In genomic region chr1:107477233-107477632, GRCh38 we compare ENCODE assay signal across 14 cellular contexts.
DNase-seq lines count a peak whose midpoint lies in the region; ATAC-seq and TF ChIP-seq lines count a peak whose summit lies in the region.
"Had no signal": no experiment of that assay in that cellular context is flagged by ENCODE, and none has a peak within 500 bp of the region (broad histone marks: within the 10 kb centered on the region; RNA-seq: fewer than 3 reads in every experiment).

No MANE protein-coding gene starts in this region.

- H3K27ac Mint-ChIP-seq in activated CD4-positive, alpha-beta memory T cell treated with anti-CD3 and anti-CD28 coated beads for 36 hours, result no peak overlapping the region
- H3K27ac Mint-ChIP-seq in activated CD4-positive, alpha-beta memory T cell treated with anti-CD3 and anti-CD28 coated beads, Interleukin-2, amount 10 ng/mL, durations not matched to agents 7 days and 5 days, result no peak overlapping the region
- no peak overlapping the region for H3K27ac Mint-ChIP-seq in activated CD8-positive, alpha-beta T cell treated with anti-CD3 and anti-CD28 coated beads, Interleukin-2, amount 10 ng/mL, durations not matched to agents 7 days and 5 days
- no peak overlapping the region for H3K27ac Mint-ChIP-seq in osteocyte (ENCODE audit: unreplicated experiment)
- H3K27ac Mint-ChIP-seq: activated T-cell treated with anti-CD3 and anti-CD28 coated beads, Interleukin-2, amount 50 U/mL, for 24 hours had no signal

- no peak overlapping the region for H3K4me2 ChIP-seq in Karpas-422 (ENCODE audit: low read depth, low read length, poor library complexity, severe bottlenecking)
- H3K4me2 ChIP-seq: BLaER1 had no signal

- no peaks in the 10 kb centered on the region for H3K79me2 ChIP-seq in Karpas-422 (ENCODE audit: low read length)

- H3K9me3 Mint-ChIP-seq in activated CD4-positive, alpha-beta memory T cell treated with anti-CD3 and anti-CD28 coated beads for 36 hours, result no peaks in the 10 kb centered on the region
- no peaks in the 10 kb centered on the region for H3K9me3 Mint-ChIP-seq in activated CD4-positive, alpha-beta memory T cell treated with anti-CD3 and anti-CD28 coated beads, Interleukin-2, amount 10 ng/mL, durations not matched to agents 7 days and 5 days
- no peaks in the 10 kb centered on the region for H3K9me3 Mint-ChIP-seq in activated CD8-positive, alpha-beta T cell treated with anti-CD3 and anti-CD28 coated beads, Interleukin-2, amount 10 ng/mL, durations not matched to agents 7 days and 5 days (ENCODE audit: insufficient read depth)
- peaks cover 4% of the 10 kb centered on the region for H3K9me3 Mint-ChIP-seq in osteocyte (ENCODE audit: unreplicated experiment)
- H3K9me3 Mint-ChIP-seq: activated T-cell treated with anti-CD3 and anti-CD28 coated beads, Interleukin-2, amount 50 U/mL, for 24 hours had no signal

- H4K20me1 ChIP-seq in Karpas-422 (ENCODE audit: insufficient read depth, low read depth, low read length), result no peaks in the 10 kb centered on the region
- H4K20me1 ChIP-seq: BLaER1 had no signal

- H3K27me3 Mint-ChIP-seq in activated CD4-positive, alpha-beta memory T cell treated with anti-CD3 and anti-CD28 coated beads for 36 hours, result peaks cover 29% of the 10 kb centered on the region
- peaks cover 22% of the 10 kb centered on the region for H3K27me3 Mint-ChIP-seq in activated CD4-positive, alpha-beta memory T cell treated with anti-CD3 and anti-CD28 coated beads, Interleukin-2, amount 10 ng/mL, durations not matched to agents 7 days and 5 days
- H3K27me3 Mint-ChIP-seq in activated CD8-positive, alpha-beta T cell treated with anti-CD3 and anti-CD28 coated beads, Interleukin-2, amount 10 ng/mL, durations not matched to agents 7 days and 5 days (ENCODE audit: low read depth), result peaks cover 31% of the 10 kb centered on the region
- no peaks in the 10 kb centered on the region for H3K27me3 Mint-ChIP-seq in osteocyte (ENCODE audit: unreplicated experiment)

- H2AFZ ChIP-seq in Karpas-422 (ENCODE audit: low read length), result no peak overlapping the region

- POLR2A ChIA-PET in activated CD4-positive, alpha-beta memory T cell treated with anti-CD3 and anti-CD28 coated beads for 36 hours (lab: Charles Lee), result no interaction called here
- POLR2A ChIA-PET in activated CD4-positive, alpha-beta memory T cell treated with anti-CD3 and anti-CD28 coated beads, Interleukin-2, amount 10 ng/mL, durations not matched to agents 7 days and 5 days (lab: Charles Lee), result no interaction called here
- POLR2A ChIA-PET in activated CD8-positive, alpha-beta T cell treated with anti-CD3 and anti-CD28 coated beads, Interleukin-2, amount 10 ng/mL, durations not matched to agents 7 days and 5 days (lab: Charles Lee), result no interaction called here

- H3K4me3 ChIP-seq in Karpas-422 (ENCODE audit: low read length) (no peak overlapping the region), retinal pigment epithelial cell (ENCODE audit: low read length) (no peak overlapping the region)
- H3K4me3 ChIP-seq: BLaER1, cardiac muscle cell, prostate gland, upper lobe of right lung had no signal

- no peak for ATAC-seq in activated CD8-positive, alpha-beta T cell treated with anti-CD3 and anti-CD28 coated beads, Interleukin-2, amount 10 ng/mL, durations not matched to agents 7 days and 5 days
- ATAC-seq: upper lobe of right lung had no signal

- H3K27me3 ChIP-seq in Karpas-422 (ENCODE audit: low read length), result no peaks in the 10 kb centered on the region
- H3K27me3 ChIP-seq: BLaER1 had no signal

- no peaks in the 10 kb centered on the region for H3K36me3 ChIP-seq in Karpas-422 (ENCODE audit: insufficient read depth, low read length)
- H3K36me3 ChIP-seq: BLaER1, cardiac muscle cell, prostate gland, upper lobe of right lung had no signal

- H3K4me1 ChIP-seq in Karpas-422 (ENCODE audit: low read length), result no peaks in the 10 kb centered on the region
- H3K4me1 ChIP-seq: prostate gland, upper lobe of right lung had no signal

- TF ChIP-seq CTCF in retinal pigment epithelial cell (conservative IDR thresholded peaks at IDR 0.05; ENCODE audit: low read depth, low read length), result peak; percentile 38
- TF ChIP-seq CTCF in osteocyte (IDR thresholded peaks at IDR 0.05), result no peak

- H3K27ac ChIP-seq in Karpas-422 (ENCODE audit: low read length), result no peak overlapping the region
- H3K27ac ChIP-seq: BLaER1, cardiac muscle cell, prostate gland, upper lobe of right lung had no signal

- no peaks in the 10 kb centered on the region for H3K9me2 ChIP-seq in Karpas-422 (replicated peaks; ENCODE audit: insufficient read depth, low read length)

- intact Hi-C loops in activated CD4-positive, alpha-beta memory T cell treated with anti-CD3 and anti-CD28 coated beads for 36 hours (cut with micrococcal nuclease), result no loop called here

- no peak overlapping the region for H3K4me3 Mint-ChIP-seq in activated CD4-positive, alpha-beta memory T cell treated with anti-CD3 and anti-CD28 coated beads for 36 hours
- H3K4me3 Mint-ChIP-seq in activated CD4-positive, alpha-beta memory T cell treated with anti-CD3 and anti-CD28 coated beads, Interleukin-2, amount 10 ng/mL, durations not matched to agents 7 days and 5 days, result no peak overlapping the region
- H3K4me3 Mint-ChIP-seq in activated CD8-positive, alpha-beta T cell treated with anti-CD3 and anti-CD28 coated beads, Interleukin-2, amount 10 ng/mL, durations not matched to agents 7 days and 5 days, result no peak overlapping the region
- H3K4me3 Mint-ChIP-seq in osteocyte (ENCODE audit: unreplicated experiment), result no peak overlapping the region
- H3K4me3 Mint-ChIP-seq: activated T-cell treated with anti-CD3 and anti-CD28 coated beads, Interleukin-2, amount 50 U/mL, for 24 hours had no signal

- peak; percentile 21 for DNase-seq in activated CD4-positive, alpha-beta memory T cell treated with anti-CD3 and anti-CD28 coated beads for 36 hours
- no peak for DNase-seq in activated CD4-positive, alpha-beta memory T cell treated with anti-CD3 and anti-CD28 coated beads, Interleukin-2, amount 10 ng/mL, durations not matched to agents 7 days and 5 days
- DNase-seq in Karpas-422 (peak; percentile 75), retinal pigment epithelial cell (ENCODE audit: low read depth) (no peak), RKO (ENCODE audit: low spot score) (no peak), NCI-H2227 treated with DMSO at 0.1 percent for 48 hours (lab: John Stamatoyannopoulos, UW) (no peak), osteocyte (ENCODE audit: extremely low spot score, unreplicated experiment) (no peak)
- peak; percentile 31 for DNase-seq in activated CD8-positive, alpha-beta T cell treated with anti-CD3 and anti-CD28 coated beads, Interleukin-2, amount 10 ng/mL, durations not matched to agents 7 days and 5 days
- DNase-seq: activated T-cell treated with anti-CD3 and anti-CD28 coated beads, Interleukin-2, amount 50 U/mL, for 24 hours; NCI-H345; upper lobe of right lung had no signal

- CTCF ChIA-PET in activated CD4-positive, alpha-beta memory T cell treated with anti-CD3 and anti-CD28 coated beads for 36 hours (lab: Charles Lee), result interaction anchor here (0.5 kb wide), 1 partner anchor 8 kb away, joined by 3 read pairs; no protein-coding TSS in a partner anchor
- CTCF ChIA-PET in activated CD4-positive, alpha-beta memory T cell treated with anti-CD3 and anti-CD28 coated beads, Interleukin-2, amount 10 ng/mL, durations not matched to agents 7 days and 5 days (lab: Charles Lee), result no interaction called here
- CTCF ChIA-PET in activated CD8-positive, alpha-beta T cell treated with anti-CD3 and anti-CD28 coated beads, Interleukin-2, amount 10 ng/mL, durations not matched to agents 7 days and 5 days (lab: Charles Lee), result no interaction called here

- no peak overlapping the region for H3K9ac ChIP-seq in Karpas-422 (ENCODE audit: low read length)
- H3K9ac ChIP-seq: BLaER1 had no signal

- no peaks in the 10 kb centered on the region for H3K9me3 ChIP-seq in Karpas-422 (ENCODE audit: low read length)
- H3K9me3 ChIP-seq: BLaER1, prostate gland, upper lobe of right lung had no signal

- H3K4me1 Mint-ChIP-seq in activated CD4-positive, alpha-beta memory T cell treated with anti-CD3 and anti-CD28 coated beads for 36 hours (ENCODE audit: low read depth), result peaks cover 2% of the 10 kb centered on the region
- peaks cover 6% of the 10 kb centered on the region for H3K4me1 Mint-ChIP-seq in activated CD4-positive, alpha-beta memory T cell treated with anti-CD3 and anti-CD28 coated beads, Interleukin-2, amount 10 ng/mL, durations not matched to agents 7 days and 5 days
- H3K4me1 Mint-ChIP-seq in activated CD8-positive, alpha-beta T cell treated with anti-CD3 and anti-CD28 coated beads, Interleukin-2, amount 10 ng/mL, durations not matched to agents 7 days and 5 days (ENCODE audit: low read depth), result peaks cover 5% of the 10 kb centered on the region
- H3K4me1 Mint-ChIP-seq in osteocyte (ENCODE audit: unreplicated experiment), result no peaks in the 10 kb centered on the region

- H3K36me3 Mint-ChIP-seq in activated CD4-positive, alpha-beta memory T cell treated with anti-CD3 and anti-CD28 coated beads for 36 hours, result no peaks in the 10 kb centered on the region
- H3K36me3 Mint-ChIP-seq in activated CD4-positive, alpha-beta memory T cell treated with anti-CD3 and anti-CD28 coated beads, Interleukin-2, amount 10 ng/mL, durations not matched to agents 7 days and 5 days (ENCODE audit: low read depth), result no peaks in the 10 kb centered on the region
- H3K36me3 Mint-ChIP-seq in activated CD8-positive, alpha-beta T cell treated with anti-CD3 and anti-CD28 coated beads, Interleukin-2, amount 10 ng/mL, durations not matched to agents 7 days and 5 days (ENCODE audit: low read depth), result no peaks in the 10 kb centered on the region
- H3K36me3 Mint-ChIP-seq in osteocyte (ENCODE audit: unreplicated experiment), result no peaks in the 10 kb centered on the region

Comparison
In these comparisons a context has a peak if more than half of its experiments do, and no peak if none do; other contexts are left out.
1. DNase-seq: peak in activated CD4-positive, alpha-beta memory T cell treated with anti-CD3 and anti-CD28 coated beads for 36 hours (single experiment), Karpas-422 (single experiment) and activated CD8-positive, alpha-beta T cell treated with anti-CD3 and anti-CD28 coated beads, Interleukin-2, amount 10 ng/mL, durations not matched to agents 7 days and 5 days (single experiment); none in activated CD4-positive, alpha-beta memory T cell treated with anti-CD3 and anti-CD28 coated beads, Interleukin-2, amount 10 ng/mL, durations not matched to agents 7 days and 5 days (single experiment), retinal pigment epithelial cell (single experiment), RKO (single experiment), NCI-H2227 treated with DMSO at 0.1 percent for 48 hours (single experiment) and osteocyte (single experiment).